Comparison of ENCODE assay signal across 8 cellular contexts in the genomic region with DNA sequence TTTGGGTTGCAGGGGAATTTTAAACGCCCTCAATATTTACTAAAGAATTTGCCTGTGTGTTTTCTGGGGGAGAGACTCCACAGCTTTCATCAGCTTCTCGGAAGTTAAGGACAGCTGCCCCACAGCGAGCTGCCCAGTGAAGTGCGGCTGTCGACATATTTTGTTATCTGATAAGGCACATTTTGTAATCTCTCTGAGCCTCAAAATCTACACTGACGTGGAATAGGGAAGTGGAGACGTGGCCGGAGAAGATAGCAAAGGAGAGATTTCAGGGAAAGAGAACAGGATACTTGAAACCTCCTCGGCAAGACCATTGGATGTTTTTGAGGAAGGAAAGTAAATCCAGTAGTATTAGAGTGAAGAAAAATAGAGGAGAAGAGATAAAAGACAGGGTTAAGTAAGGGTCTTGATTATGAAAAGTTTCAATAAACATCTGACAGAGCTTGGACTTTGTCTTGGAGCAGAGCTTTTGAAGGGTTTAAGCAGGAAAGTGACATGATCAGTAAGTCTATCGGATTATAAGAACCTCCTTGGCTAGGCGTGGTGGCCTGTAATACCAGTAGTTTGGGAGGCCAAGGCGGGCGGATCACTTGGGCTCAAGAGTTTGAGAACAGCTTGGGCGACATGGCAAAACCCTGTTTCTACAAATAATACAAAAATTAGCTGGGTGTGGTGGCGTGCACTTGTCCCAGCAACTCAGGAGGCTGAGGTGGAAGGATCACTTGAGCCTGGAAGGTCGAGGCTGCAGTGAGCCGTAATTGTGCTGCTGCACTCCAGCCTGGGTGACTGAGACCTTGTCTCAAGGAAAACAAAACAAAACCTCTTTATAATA. TPM values are rescaled to one million over a fixed set of nuclear protein-coding genes. Genes with fewer than 3 reads are reported as not detected.
DNase-seq lines count a peak whose midpoint lies in the region; ATAC-seq lines count a peak whose summit lies in the region.

No MANE protein-coding gene starts in this region.

- peaks cover 50% of the 10 kb centered on the region for H3K79me2 ChIP-seq in GM23248 (ENCODE audit: insufficient read depth)

- in situ Hi-C loops in GM23248 (cut with MboI): no loop called here

- peak overlapping the region; percentile 85 for H3K9ac ChIP-seq in GM23248
- H3K9ac ChIP-seq in iPS-18a (ENCODE audit: low read length): peak overlapping the region; percentile 85

- peak overlapping the region; percentile 90 for H2AFZ ChIP-seq in GM23248

- no peaks in the 10 kb centered on the region for H3K9me3 ChIP-seq in GM23248 (ENCODE audit: low read depth)
- no peaks in the 10 kb centered on the region for H3K9me3 ChIP-seq in iPS-18a (ENCODE audit: control insufficient read depth, low read depth, low read length)

- peaks cover 23% of the 10 kb centered on the region for H3F3A ChIP-seq in GM23248 (ENCODE audit: insufficient read depth)

- peak; percentile 7 for DNase-seq in ELF-1 (ENCODE audit: low read depth, low spot score)
- DNase-seq in GM23248: peak; percentile 29
- DNase-seq in M059J (ENCODE audit: low read depth): peak; percentile 39
- DNase-seq in amniotic stem cell (lab: John Stamatoyannopoulos, UW): peak; percentile 54
- DNase-seq in stimulated activated effector memory CD8-positive, alpha-beta T cell treated with anti-CD3 and anti-CD28 coated beads, Interleukin-12 subunit alpha, Interleukin-12 subunit beta, amount 100 ng/mL, for 72 hours (ENCODE audit: low spot score in 2 of 2): no peak
- DNase-seq in effector CD8-positive, alpha-beta T cell (lab: John Stamatoyannopoulos, UW): no peak

- peak overlapping the region; percentile 92 for H3K27ac Mint-ChIP-seq in stimulated activated effector memory CD8-positive, alpha-beta T cell treated with anti-CD3 and anti-CD28 coated beads, Interleukin-12 subunit alpha, Interleukin-12 subunit beta, amount 100 ng/mL, for 72 hours

- H3K27me3 ChIP-seq in GM23248 (replicated peaks; ENCODE audit: insufficient read depth) (no peaks in the 10 kb centered on the region), iPS-18a (ENCODE audit: control insufficient read depth, insufficient read depth, low read length) (no peaks in the 10 kb centered on the region)

- no peaks in the 10 kb centered on the region for H3K9me2 ChIP-seq in GM23248 (ENCODE audit: insufficient read depth)

- no peaks in the 10 kb centered on the region for H3K9me3 Mint-ChIP-seq in stimulated activated effector memory CD8-positive, alpha-beta T cell treated with anti-CD3 and anti-CD28 coated beads, Interleukin-12 subunit alpha, Interleukin-12 subunit beta, amount 100 ng/mL, for 72 hours

- H3K4me1 ChIP-seq in GM23248 (ENCODE audit: insufficient read depth) (peaks cover 7% of the 10 kb centered on the region; the same call in 1 of the 2 replicates), iPS-18a (ENCODE audit: control insufficient read depth, low read depth, low read length) (peaks cover 5% of the 10 kb centered on the region)

- H3K36me3 ChIP-seq in GM23248 (ENCODE audit: low read depth) (no peaks in the 10 kb centered on the region), iPS-18a (ENCODE audit: control insufficient read depth, low read depth, low read length) (no peaks in the 10 kb centered on the region)

- H3K27ac ChIP-seq in GM23248 (peak overlapping the region; percentile 94), iPS-18a (ENCODE audit: low read length) (no peak overlapping the region)

- H3K4me2 ChIP-seq in GM23248 (ENCODE audit: unreplicated experiment): peak overlapping the region; percentile 98

- H3K4me3 Mint-ChIP-seq in stimulated activated effector memory CD8-positive, alpha-beta T cell treated with anti-CD3 and anti-CD28 coated beads, Interleukin-12 subunit alpha, Interleukin-12 subunit beta, amount 100 ng/mL, for 72 hours: peak overlapping the region; percentile 85

- peaks cover 16% of the 10 kb centered on the region for H3K4me1 Mint-ChIP-seq in stimulated activated effector memory CD8-positive, alpha-beta T cell treated with anti-CD3 and anti-CD28 coated beads, Interleukin-12 subunit alpha, Interleukin-12 subunit beta, amount 100 ng/mL, for 72 hours

- peaks cover 16% of the 10 kb centered on the region for H3K36me3 Mint-ChIP-seq in stimulated activated effector memory CD8-positive, alpha-beta T cell treated with anti-CD3 and anti-CD28 coated beads, Interleukin-12 subunit alpha, Interleukin-12 subunit beta, amount 100 ng/mL, for 72 hours

- no peaks in the 10 kb centered on the region for H4K20me1 ChIP-seq in GM23248 (ENCODE audit: insufficient read depth)

- H3K4me3 ChIP-seq in GM23248 (peak overlapping the region; percentile 82), iPS-18a (ENCODE audit: low read length) (peak overlapping the region; percentile 94)

- ATAC-seq in stimulated activated effector memory CD8-positive, alpha-beta T cell treated with anti-CD3 and anti-CD28 coated beads, Interleukin-12 subunit alpha, Interleukin-12 subunit beta, amount 100 ng/mL, for 72 hours: no peak
- no peak for ATAC-seq in HG03469 (IDR thresholded peaks at IDR 0.05; ENCODE audit: unreplicated experiment)

- whole genome bisulfite sequencing in GM23248 (ENCODE audit: low coverage in 1 of 2, low lambda C conversion rate in 2 of 2, missing lambda C conversion rate in 2 of 2), 2 experiments: 31 to 32% methylated on average over 17 of the region's 17 CpGs

RNA-seq across cellular contexts. Expression of a gene that starts 1.1 kb away (rescaled TPM):
- 12.9 and 13.7 TPM in 2 replicates for total RNA-seq in GM23248 (2014; rRNA removed; shearing (Covaris generic))
- 7.6 and 8.3 TPM in 2 replicates for polyA plus RNA-seq in GM23248 (2016; fragmentation: Nextera tagmentation; extraction: Ambion mirVana)
- 3.7 and 8.2 TPM in 2 replicates for total RNA-seq in M059J (2014; rRNA removed; shearing (Covaris generic))

RNA-seq across cellular contexts. Expression of a gene that starts 56.1 kb away (rescaled TPM):
- 26.2 and 32.2 TPM in 2 replicates for total RNA-seq in GM23248 (2014; rRNA removed; shearing (Covaris generic))
- polyA plus RNA-seq in GM23248 (2016; fragmentation: Nextera tagmentation; extraction: Ambion mirVana): 17.7 and 18.9 TPM in 2 replicates
- 15.8 and 30.1 TPM in 2 replicates for total RNA-seq in M059J (2014; rRNA removed; shearing (Covaris generic))

Comparison
In these comparisons a context has a peak if more than half of its experiments do, and no peak if none do; other contexts are left out.
1. DNase-seq: peak in ELF-1 (single experiment), GM23248 (single experiment), M059J (single experiment) and amniotic stem cell (single experiment); none in stimulated activated effector memory CD8-positive, alpha-beta T cell treated with anti-CD3 and anti-CD28 coated beads, Interleukin-12 subunit alpha, Interleukin-12 subunit beta, amount 100 ng/mL, for 72 hours (0 of 2) and effector CD8-positive, alpha-beta T cell (single experiment).